In genomic region chr3:13093687-13094086, GRCh38 we compare ENCODE assay signal across 22 cellular contexts. TPM values are rescaled to one million over a fixed set of nuclear protein-coding genes. Genes with fewer than 3 reads are reported as not detected.
DNase-seq lines count a peak whose midpoint lies in the region; ATAC-seq, FAIRE-seq and TF ChIP-seq lines count a peak whose summit lies in the region.
"Had no signal": no experiment of that assay in that cellular context is flagged by ENCODE, and none has a peak within 500 bp of the region (broad histone marks: within the 10 kb centered on the region; RNA-seq: fewer than 3 reads in every experiment).

No MANE protein-coding gene starts in this region.

- H2BK120ac ChIP-seq in neuronal stem cell (ENCODE audit: low read depth, low read length), result no peak overlapping the region

- H4K91ac ChIP-seq in neuronal stem cell (ENCODE audit: low read depth, low read length, poor library complexity), result no peak overlapping the region

- H3K14ac ChIP-seq in neuronal stem cell (ENCODE audit: low read length), result no peak overlapping the region

- peaks cover 4% of the 10 kb centered on the region for H3K9me1 ChIP-seq in K562 (ENCODE audit: control insufficient read depth, insufficient read depth, low read length)

- no peak overlapping the region for H2BK12ac ChIP-seq in neuronal stem cell (ENCODE audit: low read length)

- no peak overlapping the region for H3K4me3 Mint-ChIP-seq in activated CD4-positive, alpha-beta T cell treated with anti-CD3 and anti-CD28 coated beads for 36 hours
- no peak overlapping the region for H3K4me3 Mint-ChIP-seq in HFFc6
- H3K4me3 Mint-ChIP-seq: activated naive CD8-positive, alpha-beta T cell treated with anti-CD3 and anti-CD28 coated beads, Interleukin-2, amount 50 U/mL, for 24 hours; activated T-helper 17 cell treated with anti-CD3 and anti-CD28 coated beads, Interleukin-2, amount 50 U/mL, for 72 hours had no signal

- TF ChIP-seq CTCF in K562 (IDR thresholded peaks at IDR 0.05 in 2 of 3, conservative IDR thresholded peaks at IDR 0.05 in 1 of 3; ENCODE audit: insufficient read depth in 2 of 3, low read depth in 1 of 3, low read length in 3 of 3) (no peak), HFFc6 (IDR thresholded peaks at IDR 0.05) (no peak)

- H3K27ac Mint-ChIP-seq in activated CD4-positive, alpha-beta T cell treated with anti-CD3 and anti-CD28 coated beads for 36 hours, result no peak overlapping the region
- no peak overlapping the region for H3K27ac Mint-ChIP-seq in HFFc6
- H3K27ac Mint-ChIP-seq: activated naive CD8-positive, alpha-beta T cell treated with anti-CD3 and anti-CD28 coated beads, Interleukin-2, amount 50 U/mL, for 24 hours; activated T-helper 17 cell treated with anti-CD3 and anti-CD28 coated beads, Interleukin-2, amount 50 U/mL, for 72 hours had no signal

- no peak overlapping the region for H3K4ac ChIP-seq in neuronal stem cell (ENCODE audit: low read length)

- peak overlapping the region; percentile 73 for H2AK5ac ChIP-seq in neuronal stem cell (ENCODE audit: low read depth, low read length)

- H3K9me3 Mint-ChIP-seq in activated CD4-positive, alpha-beta T cell treated with anti-CD3 and anti-CD28 coated beads for 36 hours (ENCODE audit: low read depth), result no peaks in the 10 kb centered on the region
- no peaks in the 10 kb centered on the region for H3K9me3 Mint-ChIP-seq in HFFc6
- H3K9me3 Mint-ChIP-seq: activated naive CD8-positive, alpha-beta T cell treated with anti-CD3 and anti-CD28 coated beads, Interleukin-2, amount 50 U/mL, for 24 hours; activated T-helper 17 cell treated with anti-CD3 and anti-CD28 coated beads, Interleukin-2, amount 50 U/mL, for 72 hours had no signal

- H3K18ac ChIP-seq in neuronal stem cell (ENCODE audit: low read length), result no peak overlapping the region

- H3K4me1 ChIP-seq in K562 (replicated peaks in 1 of 2; ENCODE audit: control insufficient read depth in 2 of 2, insufficient read depth in 2 of 2, low read length in 2 of 2) (peaks cover 2 to 14% of the 10 kb centered on the region in 2 experiments; a peak in 3 of 5 replicates), neuronal stem cell (ENCODE audit: control insufficient read depth in 2 of 2, insufficient read depth in 1 of 2, low read depth in 1 of 2, low read length in 2 of 2) (peaks cover 5 to 15% of the 10 kb centered on the region in 2 donors)

- TF ChIP-seq RAD21 in K562 (CRISPR knock-in tag; conservative IDR thresholded peaks at IDR 0.05 in 1 of 2, IDR thresholded peaks at IDR 0.05 in 1 of 2), result no peak

- H2BK5ac ChIP-seq in neuronal stem cell (ENCODE audit: low read length), result no peak overlapping the region

- no peak overlapping the region for H2BK15ac ChIP-seq in neuronal stem cell (ENCODE audit: low read length)

- peak; percentile 36 for ATAC-seq in activated CD4-positive, alpha-beta T cell treated with anti-CD3 and anti-CD28 coated beads for 36 hours
- ATAC-seq in K562, result peak; percentile 86
- ATAC-seq: activated naive CD8-positive, alpha-beta T cell treated with anti-CD3 and anti-CD28 coated beads, Interleukin-2, amount 50 U/mL, for 24 hours; activated T-helper 17 cell treated with anti-CD3 and anti-CD28 coated beads, Interleukin-2, amount 50 U/mL, for 72 hours; left lung had no signal

- WGBS in K562 (ENCODE audit: insufficient coverage, low coverage, missing lambda C conversion rate), result 16% methylated on average over 10 of the region's 10 CpGs
- WGBS in neuronal stem cell (ENCODE audit: extremely low coverage in 2 of 2, insufficient read length in 2 of 2, insufficient replicate concordance in 1 of 2), 2 donors, result no CpG with 5 or more reads among the region's 10 CpGs

- H3K9ac ChIP-seq in K562 (ENCODE audit: insufficient read depth in 1 of 2, low read depth in 2 of 2, low read length in 2 of 2), result peak overlapping the region in 1 of 2 experiments; percentile 3; a peak in 1 of 4 replicates
- H3K9ac ChIP-seq in neuronal stem cell (ENCODE audit: low read depth, low read length, poor library complexity), result peak overlapping the region; percentile 70

- H3K23ac ChIP-seq in neuronal stem cell (ENCODE audit: low read depth, low read length, poor library complexity), result no peak overlapping the region

- no peaks in the 10 kb centered on the region for H3K79me1 ChIP-seq in neuronal stem cell (ENCODE audit: low read depth, low read length)

- H3K27ac ChIP-seq in K562 (ENCODE audit: extremely low read depth, low read depth, low read length) (no peak overlapping the region), neuronal stem cell (replicated peaks; ENCODE audit: low read length) (no peak overlapping the region)
- H3K27ac ChIP-seq: gastrocnemius medialis, left lung, tibial nerve had no signal

- no peak for TF ChIP-seq EP300 in K562 (IDR thresholded peaks at IDR 0.05; ENCODE audit: low read length)

- peak overlapping the region; percentile 22; the same call in 1 of the 2 replicates for H3K4me2 ChIP-seq in K562 (ENCODE audit: insufficient read depth, low read length)
- no peak overlapping the region for H3K4me2 ChIP-seq in neuronal stem cell (ENCODE audit: insufficient read depth, low read length, poor library complexity, severe bottlenecking)

- 0 out of 2 replicates have a peak, but pooled peaks cover 18% of the 10 kb centered on the region for H4K20me1 ChIP-seq in K562 (replicated peaks; ENCODE audit: control insufficient read depth, insufficient read depth, low read length)

- FAIRE-seq in K562 (lab: Jason Lieb, UNC) (peak; percentile 88), GM12891 (lab: Jason Lieb, UNC) (no peak)

- peaks cover 2% of the 10 kb centered on the region for H3K4me1 Mint-ChIP-seq in activated CD4-positive, alpha-beta T cell treated with anti-CD3 and anti-CD28 coated beads for 36 hours
- H3K4me1 Mint-ChIP-seq in HFFc6 (ENCODE audit: low read depth), result no peaks in the 10 kb centered on the region
- H3K4me1 Mint-ChIP-seq: activated T-helper 17 cell treated with anti-CD3 and anti-CD28 coated beads, Interleukin-2, amount 50 U/mL, for 72 hours had no signal

- no peaks in the 10 kb centered on the region for H3K36me3 ChIP-seq in K562 (ENCODE audit: control insufficient read depth, insufficient read depth, low read length)
- H3K36me3 ChIP-seq in neuronal stem cell (replicated peaks in 1 of 2; ENCODE audit: control insufficient read depth in 2 of 2, insufficient read depth in 2 of 2, low read length in 2 of 2), result no peaks in the 10 kb centered on the region
- H3K36me3 ChIP-seq: gastrocnemius medialis, left lung, tibial nerve had no signal

- H4K8ac ChIP-seq in neuronal stem cell (ENCODE audit: low read depth, low read length), result no peak overlapping the region

- intact Hi-C loops in activated CD4-positive, alpha-beta T cell treated with anti-CD3 and anti-CD28 coated beads for 36 hours (cut with DNase I, micrococcal nuclease), result loop anchor here (2.0 to 5.0 kb wide), 4 partner anchors 189 to 557 kb away; no protein-coding TSS in a partner anchor
- intact Hi-C loops in K562 (cut with micrococcal nuclease), result loop anchor here (2.0 to 10.0 kb wide), 3 partner anchors 101 to 367 kb away; no protein-coding TSS in a partner anchor

- POLR2A ChIA-PET in activated CD4-positive, alpha-beta T cell treated with anti-CD3 and anti-CD28 coated beads for 36 hours (lab: Charles Lee), result no interaction called here
- POLR2A ChIA-PET in K562 (lab: Yijun Ruan, JAX), result no interaction called here

- no peak overlapping the region for H3K4me3 ChIP-seq in K562
- H3K4me3 ChIP-seq in neuronal stem cell (ENCODE audit: low read length in 2 of 2), result no peak overlapping the region
- H3K4me3 ChIP-seq: gastrocnemius medialis, left lung, tibial nerve had no signal

- in situ Hi-C loops in K562 (cut with MboI), result loop anchor here (10.0 kb wide), 1 partner anchor 551 kb away; no protein-coding TSS in a partner anchor

- BruUV-seq in K562 (replicated peaks; lab: Mats Ljungman, UMichigan), result no TSS peak

- H3K36me3 Mint-ChIP-seq in activated CD4-positive, alpha-beta T cell treated with anti-CD3 and anti-CD28 coated beads for 36 hours (ENCODE audit: low read depth), result no peaks in the 10 kb centered on the region
- no peaks in the 10 kb centered on the region for H3K36me3 Mint-ChIP-seq in HFFc6 (ENCODE audit: low read depth)

- no peak for DNase-seq in activated CD4-positive, alpha-beta T cell treated with anti-CD3 and anti-CD28 coated beads for 36 hours
- no peak for DNase-seq in activated CD4-positive, alpha-beta T cell treated with anti-CD3 and anti-CD28 coated beads, Interleukin-2, amount 50 U/mL, for 48 hours
- peak; percentile 50 for DNase-seq in NCI-H2171 treated with DMSO at 0.1 percent for 48 hours (lab: John Stamatoyannopoulos, UW)
- DNase-seq in K562 (ENCODE audit: extremely low read depth in 1 of 4, low spot score in 3 of 4), result peak; percentile 58 to 94 (median 92)
- DNase-seq in neuronal stem cell (ENCODE audit: low spot score), result no peak
- DNase-seq in NCI-H446 (lab: John Stamatoyannopoulos, UW), result no peak
- DNase-seq in GM12891 (ENCODE audit: insufficient read length, low spot score), result no peak
- no peak for DNase-seq in HFFc6
- DNase-seq: 8988T; activated CD4-positive, CD25-positive, alpha-beta regulatory T cell treated with anti-CD3 and anti-CD28 coated beads, Interleukin-2, amount 50 U/mL, for 72 hours; activated naive CD8-positive, alpha-beta T cell treated with anti-CD3 and anti-CD28 coated beads, Interleukin-2, amount 50 U/mL, for 24 hours; DMS153; erythroblast; gastrocnemius medialis; NCI-H1436 treated with DMSO at 0.1 percent for 48 hours; NCI-H345; nucleus accumbens; stimulated activated naive CD4-positive, alpha-beta T cell; T-helper 1 cell had no signal

- peak overlapping the region; percentile 63 for H2AFZ ChIP-seq in K562 (ENCODE audit: low read depth, low read length)
- H2AFZ ChIP-seq in neuronal stem cell (ENCODE audit: low read length), result no peak overlapping the region

- TF ChIP-seq POLR2A in K562 (conservative IDR thresholded peaks at IDR 0.05) (no peak), GM12891 (IDR thresholded peaks at IDR 0.05; ENCODE audit: low read depth, low read length) (no peak)

- no peaks in the 10 kb centered on the region for H3K27me3 Mint-ChIP-seq in activated CD4-positive, alpha-beta T cell treated with anti-CD3 and anti-CD28 coated beads for 36 hours
- peaks cover 38% of the 10 kb centered on the region for H3K27me3 Mint-ChIP-seq in HFFc6 (ENCODE audit: insufficient read depth)

- H3K9me3 ChIP-seq in K562 (replicated peaks; ENCODE audit: control insufficient read depth, insufficient read depth, low read depth, low read length) (no peaks in the 10 kb centered on the region), neuronal stem cell (replicated peaks in 1 of 2; ENCODE audit: control insufficient read depth in 2 of 2, insufficient read depth in 1 of 2, low read depth in 1 of 2, low read length in 2 of 2) (no peaks in the 10 kb centered on the region)
- H3K9me3 ChIP-seq: gastrocnemius medialis, left lung, tibial nerve had no signal

- H3K27me3 ChIP-seq in K562 (ENCODE audit: control insufficient read depth in 2 of 2, insufficient read depth in 2 of 2, low read length in 2 of 2), result peaks cover 29 to 56% of the 10 kb centered on the region in 2 experiments; a peak in 4 of 5 replicates
- H3K27me3 ChIP-seq in neuronal stem cell (ENCODE audit: control insufficient read depth in 3 of 3, insufficient read depth in 3 of 3, low read depth in 1 of 3, low read length in 3 of 3), result peaks cover 0 to 12% (median 0%) of the 10 kb centered on the region in 3 experiments
- H3K27me3 ChIP-seq: gastrocnemius medialis, tibial nerve had no signal

- no peaks in the 10 kb centered on the region for H3K79me2 ChIP-seq in K562 (ENCODE audit: control insufficient read depth, insufficient read depth, low read length)

- CTCF ChIA-PET in activated CD4-positive, alpha-beta T cell treated with anti-CD3 and anti-CD28 coated beads for 36 hours (lab: Charles Lee), result interaction anchor here (0.8 to 2.1 kb wide), 2 partner anchors 9 to 26 kb away, joined by 3 to 8 read pairs; no protein-coding TSS in a partner anchor
- CTCF ChIA-PET in K562 (lab: Yijun Ruan, JAX; ENCODE audit: low intra/inter-chr PET ratio), result interaction anchor here (1.4 to 2.1 kb wide), 2 partner anchors 554 to 557 kb away, joined by 3 to 5 read pairs; no protein-coding TSS in a partner anchor

RNA-seq across cellular contexts. Expression of gene IQSEC1, which starts 20.5 kb away (rescaled TPM):
- 10 to 100 TPM; 36.8 to 40.4 TPM for total RNA-seq in activated CD4-positive, alpha-beta T cell treated with anti-CD3 and anti-CD28 coated beads for 36 hours
- 36.0 and 90.4 TPM in 2 replicates for total RNA-seq in K562 (2011; cell fraction: chromatin; rRNA removed; ENCODE audit: low replicate concordance)
- total RNA-seq in K562 (2011; cell fraction: nucleolus; rRNA removed), result 51.7 and 55.4 TPM in 2 replicates
- total RNA-seq in K562 (2011; cell fraction: nucleoplasm; rRNA removed), result 35.6 and 39.8 TPM in 2 replicates
- 13.3 and 18.0 TPM in 2 replicates for total RNA-seq in K562 (2014; rRNA removed)
- total RNA-seq in K562 (2014; rRNA removed; fragmentation: Illumina TruSeq; extraction: Trizol), result 3.8 and 4.8 TPM in 2 replicates
- total RNA-seq in K562 (2015; rRNA removed; fragmentation: Illumina TruSeq; extraction: Trizol), result 5.2 and 6.4 TPM in 2 replicates
- total RNA-seq in K562 (2021), result 37.1 and 39.0 TPM in 2 replicates
- 6.8 and 8.4 TPM in 2 replicates for polyA plus RNA-seq in K562 (2011; rRNA removed)
- polyA plus RNA-seq in K562 (2011; cell fraction: cytosol; rRNA removed), result 5.8 and 6.7 TPM in 2 replicates
- 29.7 and 45.3 TPM in 2 replicates for polyA plus RNA-seq in K562 (2011; cell fraction: nucleus; rRNA removed)
- polyA plus RNA-seq in K562 (2012), result 15.4 and 16.4 TPM in 2 replicates
- polyA plus RNA-seq in K562 (2014; fragmentation: Illumina TruSeq; extraction: Trizol), result 16.9 and 19.0 TPM in 2 replicates
- under 1 TPM; 0.56 to 0.79 TPM for polyA plus RNA-seq in K562 (2014; fragmentation: Nextera tagmentation; extraction: Ambion mirVana)
- 14.2 and 15.1 TPM in 2 replicates for polyA plus RNA-seq in K562 (2014; rRNA removed)
- polyA minus RNA-seq in K562 (2011; rRNA and poly(A)+ RNA removed), result 8.4 and 9.3 TPM in 2 replicates
- polyA minus RNA-seq in K562 (2011; cell fraction: cytosol; rRNA and poly(A)+ RNA removed), result 17.1 and 22.1 TPM in 2 replicates
- polyA minus RNA-seq in K562 (2011; cell fraction: nucleus; rRNA and poly(A)+ RNA removed), result 46.3 and 58.3 TPM in 2 replicates
- polyA plus RNA-seq in neuronal stem cell (2013, experiment 1 of 2), result 22.0 TPM
- polyA plus RNA-seq in neuronal stem cell (2013, experiment 2 of 2), result 22.8 TPM
- polyA plus RNA-seq in GM12891 (2012; ENCODE audit: low read depth, missing spikeins), result 18.2 TPM
- total RNA-seq in HFFc6 (2021; fragmentation: NEBNext Ultra II Directional; extraction: Animal tissue kit (Norgen Biotek cat#: 25700)), result 10 to 100 TPM; 21.1 to 25.1 (median 21.9) TPM

Comparison
In these comparisons a context has a peak if more than half of its experiments do, and no peak if none do; other contexts are left out.
1. DNase-seq: peak in NCI-H2171 treated with DMSO at 0.1 percent for 48 hours (single experiment) and K562 (4 of 4); none in activated CD4-positive, alpha-beta T cell treated with anti-CD3 and anti-CD28 coated beads for 36 hours (single experiment), activated CD4-positive, alpha-beta T cell treated with anti-CD3 and anti-CD28 coated beads, Interleukin-2, amount 50 U/mL, for 48 hours (0 of 2), neuronal stem cell (single experiment), NCI-H446 (0 of 2), GM12891 (single experiment) and HFFc6 (single experiment).